ENCODE assay signal across 12 cellular contexts in genomic region chr10:93503075-93503474, GRCh38. TPM values are rescaled to one million over a fixed set of nuclear protein-coding genes. Genes with fewer than 3 reads are reported as not detected.
DNase-seq lines count a peak whose midpoint lies in the region; ATAC-seq lines count a peak whose summit lies in the region.
"Had no signal": no experiment of that assay in that cellular context is flagged by ENCODE, and none has a peak within 500 bp of the region (broad histone marks: within the 10 kb centered on the region; RNA-seq: fewer than 3 reads in every experiment).

No MANE protein-coding gene starts in this region.

- WGBS in right cardiac atrium: 42% methylated on average over 6 of the region's 6 CpGs

- no peak overlapping the region for H3K27ac ChIP-seq in BLaER1
- H3K27ac ChIP-seq in right cardiac atrium (ENCODE audit: low read length): no peak overlapping the region
- H3K27ac ChIP-seq: ascending aorta had no signal

- no peak overlapping the region; the same call in 1 of the 2 replicates for H3K9ac ChIP-seq in BLaER1

- DNase-seq in NCI-H146 treated with DMSO at 0.1 percent for 48 hours (lab: John Stamatoyannopoulos, UW; ENCODE audit: unreplicated experiment) (peak; percentile 57), NCI-H1092 treated with DMSO at 0.1 percent for 48 hours (lab: John Stamatoyannopoulos, UW) (no peak), right cardiac atrium (no peak), C1 segment of cervical spinal cord (lab: John Stamatoyannopoulos, UW) (no peak), cerebellar cortex (ENCODE audit: low spot score) (no peak)
- DNase-seq: KBM-7; mesenchymal stem cell; stimulated activated CD4-positive, alpha-beta T cell treated with anti-CD3 and anti-CD28 coated beads, Interleukin-12 subunit alpha, Interleukin-12 subunit beta, amount 100 ng/mL, for 4 hours had no signal

- no peaks in the 10 kb centered on the region for H4K20me1 ChIP-seq in BLaER1

- H3K27me3 ChIP-seq in BLaER1 (no peaks in the 10 kb centered on the region), right cardiac atrium (ENCODE audit: control insufficient read depth, insufficient read depth) (no peaks in the 10 kb centered on the region)
- H3K27me3 ChIP-seq: ascending aorta had no signal

- H3K9me3 ChIP-seq in BLaER1: no peaks in the 10 kb centered on the region
- no peaks in the 10 kb centered on the region for H3K9me3 ChIP-seq in right cardiac atrium (ENCODE audit: control insufficient read depth, low read length)
- H3K9me3 ChIP-seq: ascending aorta had no signal

- H3K4me3 ChIP-seq in BLaER1 (no peak overlapping the region), right cardiac atrium (ENCODE audit: low read length) (no peak overlapping the region)
- H3K4me3 ChIP-seq: ascending aorta had no signal

- peaks cover 68% of the 10 kb centered on the region for H3K36me3 ChIP-seq in BLaER1
- H3K36me3 ChIP-seq: ascending aorta had no signal

- ATAC-seq in GM18867 (IDR thresholded peaks at IDR 0.05; ENCODE audit: unreplicated experiment): peak; percentile 95
- peak; percentile 72 for ATAC-seq in HG02610 (IDR thresholded peaks at IDR 0.05; ENCODE audit: unreplicated experiment)
- ATAC-seq in right cardiac atrium: no peak

- peaks cover 28% of the 10 kb centered on the region for H3K4me1 ChIP-seq in BLaER1
- no peaks in the 10 kb centered on the region for H3K4me1 ChIP-seq in right cardiac atrium (ENCODE audit: control insufficient read depth, insufficient read depth, low read length)
- H3K4me1 ChIP-seq: ascending aorta had no signal

- H3K4me2 ChIP-seq in BLaER1: peak overlapping the region; percentile 36; the same call in 1 of the 2 replicates

- intact Hi-C loops in right cardiac atrium (cut with DNase I): no loop called here

RNA-seq across cellular contexts. Expression of gene CEP55, which starts 6.7 kb away (rescaled TPM):
- 1 to 10 TPM in 2 of 4 donors, under 1 TPM in 2; 0.19 to 1.6 (median 0.76) TPM for total RNA-seq in right cardiac atrium
- 0.11 TPM for polyA plus RNA-seq in right cardiac atrium
- total RNA-seq: ascending aorta had no signal

RNA-seq across cellular contexts. Expression of gene MYOF, which starts 20.9 kb away (rescaled TPM):
- 10 to 100 TPM; 13.6 to 25.0 (median 16.2) TPM for total RNA-seq in right cardiac atrium
- polyA plus RNA-seq in right cardiac atrium: 5.5 TPM

Comparison
In these comparisons a context has a peak if more than half of its experiments do, and no peak if none do; other contexts are left out.
1. ATAC-seq: peak in GM18867 (single experiment) and HG02610 (single experiment); none in right cardiac atrium (0 of 2).